ENCODE assay signal across 12 cellular contexts in the genomic region with DNA sequence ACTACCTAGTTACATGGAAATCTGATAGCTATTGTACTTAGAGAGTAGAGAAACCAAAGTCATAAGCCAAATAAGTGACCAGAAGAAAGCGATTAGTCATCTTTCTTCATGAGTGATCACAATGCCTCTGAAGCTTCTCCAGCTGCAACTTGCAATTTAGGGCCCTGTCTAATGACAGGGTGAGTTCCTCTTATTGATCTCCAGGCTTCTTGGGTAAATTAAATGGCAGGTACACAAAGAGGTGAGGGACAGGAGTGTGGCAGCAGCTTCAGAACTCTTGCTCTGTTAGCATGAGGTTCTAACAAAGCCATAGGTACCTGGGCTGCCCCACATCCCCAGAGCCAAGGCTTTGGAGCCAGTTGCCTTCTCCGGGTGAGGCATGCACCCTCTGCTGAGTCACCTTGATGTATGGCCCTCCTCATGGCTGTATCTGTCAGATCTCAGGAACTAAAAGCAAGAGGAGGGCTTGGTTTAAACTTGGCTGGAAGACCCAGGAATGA.
DNase-seq lines count a peak whose midpoint lies in the region; ATAC-seq, FAIRE-seq and TF ChIP-seq lines count a peak whose summit lies in the region.
"Had no signal": no experiment of that assay in that cellular context is flagged by ENCODE, and none has a peak within 500 bp of the region (broad histone marks: within the 10 kb centered on the region; RNA-seq: fewer than 3 reads in every experiment).

No MANE protein-coding gene starts in this region.

- H3K36me3 ChIP-seq in pancreas: no peaks in the 10 kb centered on the region
- no peaks in the 10 kb centered on the region for H3K36me3 ChIP-seq in tibial artery

- H3K27ac ChIP-seq in pancreas (no peak overlapping the region), coronary artery (no peak overlapping the region), tibial artery (no peak overlapping the region)
- H3K27ac ChIP-seq: hepatocyte had no signal

- no peak for TF ChIP-seq RAD21 in Ishikawa (IDR thresholded peaks at IDR 0.05; ENCODE audit: low read depth)

- ATAC-seq in GM18517 (IDR thresholded peaks at IDR 0.05; ENCODE audit: unreplicated experiment): peak; percentile 44
- no peak for ATAC-seq in pancreas
- no peak for ATAC-seq in HG02571 (IDR thresholded peaks at IDR 0.05; ENCODE audit: unreplicated experiment)

- 66 to 82% methylated on average over 2 of the region's 2 CpGs for WGBS in pancreas, 2 donors

- intact Hi-C loops in pancreas (cut with DNase I): no loop called here
- intact Hi-C loops in tibial artery (cut with DNase I; ENCODE audit: low total_unique reads): no loop called here

- H3K9me3 ChIP-seq in pancreas (no peaks in the 10 kb centered on the region), tibial artery (no peaks in the 10 kb centered on the region)

- H3K4me1 ChIP-seq in pancreas (no peaks in the 10 kb centered on the region), tibial artery (no peaks in the 10 kb centered on the region)

- H3K27me3 ChIP-seq in pancreas (no peaks in the 10 kb centered on the region), tibial artery (peaks cover 0 to 2% of the 10 kb centered on the region in 2 donors)
- H3K27me3 ChIP-seq: hepatocyte had no signal

- DNase-seq in HCEC 1CT (peak; percentile 26), fibroblast of mammary gland (ENCODE audit: low read depth) (peak; percentile 49), pancreas (no peak), coronary artery (ENCODE audit: low spot score) (no peak), tibial artery (no peak)
- DNase-seq: naive B cell; stimulated activated CD4-positive, alpha-beta T cell treated with anti-CD3 and anti-CD28 coated beads, Interleukin-4, amount 100 ng/mL, for 1 hour had no signal

- peak; percentile 34; the same call in 1 of the 2 replicates for TF ChIP-seq EP300 in Ishikawa (IDR thresholded peaks at IDR 0.05; ENCODE audit: borderline replicate concordance)

- no peak overlapping the region for H3K4me3 ChIP-seq in fibroblast of mammary gland (ENCODE audit: control insufficient read depth, low read depth, low read length)
- H3K4me3 ChIP-seq in pancreas: no peak overlapping the region
- no peak overlapping the region for H3K4me3 ChIP-seq in coronary artery
- H3K4me3 ChIP-seq in tibial artery: no peak overlapping the region
- H3K4me3 ChIP-seq: hepatocyte had no signal

- FAIRE-seq in pancreas (lab: Jason Lieb, UNC): no peak
- FAIRE-seq: D721Med had no signal

- TF ChIP-seq CTCF in fibroblast of mammary gland (conservative IDR thresholded peaks at IDR 0.05; ENCODE audit: control insufficient read depth, insufficient read depth, low read depth, low read length) (no peak), pancreas (IDR thresholded peaks at IDR 0.05) (no peak), coronary artery (IDR thresholded peaks at IDR 0.05) (no peak), tibial artery (IDR thresholded peaks at IDR 0.05) (no peak)

TF ChIP-seq in Ishikawa, 13 proteins besides CTCF, POLR2A, EP300 and RAD21:
- TF ChIP-seq EGR1 (IDR thresholded peaks at IDR 0.05) (no peak), NFIC (IDR thresholded peaks at IDR 0.05) (0 out of 2 replicates have a peak, but pooled peaks have one; percentile 33), TCF12 (IDR thresholded peaks at IDR 0.05; ENCODE audit: low read depth) (no peak), CREB1 (IDR thresholded peaks at IDR 0.05; ENCODE audit: low read depth) (no peak), TEAD4 (IDR thresholded peaks at IDR 0.05) (0 out of 2 replicates have a peak, but pooled peaks have one; percentile 8), FOXM1 (IDR thresholded peaks at IDR 0.05; ENCODE audit: borderline replicate concordance, low read depth) (no peak), YY1 (IDR thresholded peaks at IDR 0.05; ENCODE audit: low read depth) (no peak), CEBPB (IDR thresholded peaks at IDR 0.05) (no peak), ZBTB7A (IDR thresholded peaks at IDR 0.05; ENCODE audit: low read depth) (no peak), TAF1 (IDR thresholded peaks at IDR 0.05; ENCODE audit: low read depth) (no peak)
- TF ChIP-seq, protein P1, sequence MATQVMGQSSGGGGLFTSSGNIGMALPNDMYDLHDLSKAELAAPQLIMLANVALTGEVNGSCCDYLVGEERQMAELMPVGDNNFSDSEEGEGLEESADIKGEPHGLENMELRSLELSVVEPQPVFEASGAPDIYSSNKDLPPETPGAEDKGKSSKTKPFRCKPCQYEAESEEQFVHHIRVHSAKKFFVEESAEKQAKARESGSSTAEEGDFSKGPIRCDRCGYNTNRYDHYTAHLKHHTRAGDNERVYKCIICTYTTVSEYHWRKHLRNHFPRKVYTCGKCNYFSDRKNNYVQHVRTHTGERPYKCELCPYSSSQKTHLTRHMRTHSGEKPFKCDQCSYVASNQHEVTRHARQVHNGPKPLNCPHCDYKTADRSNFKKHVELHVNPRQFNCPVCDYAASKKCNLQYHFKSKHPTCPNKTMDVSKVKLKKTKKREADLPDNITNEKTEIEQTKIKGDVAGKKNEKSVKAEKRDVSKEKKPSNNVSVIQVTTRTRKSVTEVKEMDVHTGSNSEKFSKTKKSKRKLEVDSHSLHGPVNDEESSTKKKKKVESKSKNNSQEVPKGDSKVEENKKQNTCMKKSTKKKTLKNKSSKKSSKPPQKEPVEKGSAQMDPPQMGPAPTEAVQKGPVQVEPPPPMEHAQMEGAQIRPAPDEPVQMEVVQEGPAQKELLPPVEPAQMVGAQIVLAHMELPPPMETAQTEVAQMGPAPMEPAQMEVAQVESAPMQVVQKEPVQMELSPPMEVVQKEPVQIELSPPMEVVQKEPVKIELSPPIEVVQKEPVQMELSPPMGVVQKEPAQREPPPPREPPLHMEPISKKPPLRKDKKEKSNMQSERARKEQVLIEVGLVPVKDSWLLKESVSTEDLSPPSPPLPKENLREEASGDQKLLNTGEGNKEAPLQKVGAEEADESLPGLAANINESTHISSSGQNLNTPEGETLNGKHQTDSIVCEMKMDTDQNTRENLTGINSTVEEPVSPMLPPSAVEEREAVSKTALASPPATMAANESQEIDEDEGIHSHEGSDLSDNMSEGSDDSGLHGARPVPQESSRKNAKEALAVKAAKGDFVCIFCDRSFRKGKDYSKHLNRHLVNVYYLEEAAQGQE (IDR thresholded peaks at IDR 0.05; ENCODE audit: low read depth): no peak
- TF ChIP-seq, protein P2, sequence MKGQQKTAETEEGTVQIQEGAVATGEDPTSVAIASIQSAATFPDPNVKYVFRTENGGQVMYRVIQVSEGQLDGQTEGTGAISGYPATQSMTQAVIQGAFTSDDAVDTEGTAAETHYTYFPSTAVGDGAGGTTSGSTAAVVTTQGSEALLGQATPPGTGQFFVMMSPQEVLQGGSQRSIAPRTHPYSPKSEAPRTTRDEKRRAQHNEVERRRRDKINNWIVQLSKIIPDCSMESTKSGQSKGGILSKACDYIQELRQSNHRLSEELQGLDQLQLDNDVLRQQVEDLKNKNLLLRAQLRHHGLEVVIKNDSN (IDR thresholded peaks at IDR 0.05): no peak
- TF ChIP-seq, protein P3, sequence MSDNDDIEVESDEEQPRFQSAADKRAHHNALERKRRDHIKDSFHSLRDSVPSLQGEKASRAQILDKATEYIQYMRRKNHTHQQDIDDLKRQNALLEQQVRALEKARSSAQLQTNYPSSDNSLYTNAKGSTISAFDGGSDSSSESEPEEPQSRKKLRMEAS (IDR thresholded peaks at IDR 0.05): no peak

Comparison
In these comparisons a context has a peak if more than half of its experiments do, and no peak if none do; other contexts are left out.
1. DNase-seq: peak in HCEC 1CT (single experiment) and fibroblast of mammary gland (single experiment); none in pancreas (0 of 6), coronary artery (single experiment) and tibial artery (0 of 2).